Comparison of ENCODE assay signal across 8 cellular contexts in the genomic region with DNA sequence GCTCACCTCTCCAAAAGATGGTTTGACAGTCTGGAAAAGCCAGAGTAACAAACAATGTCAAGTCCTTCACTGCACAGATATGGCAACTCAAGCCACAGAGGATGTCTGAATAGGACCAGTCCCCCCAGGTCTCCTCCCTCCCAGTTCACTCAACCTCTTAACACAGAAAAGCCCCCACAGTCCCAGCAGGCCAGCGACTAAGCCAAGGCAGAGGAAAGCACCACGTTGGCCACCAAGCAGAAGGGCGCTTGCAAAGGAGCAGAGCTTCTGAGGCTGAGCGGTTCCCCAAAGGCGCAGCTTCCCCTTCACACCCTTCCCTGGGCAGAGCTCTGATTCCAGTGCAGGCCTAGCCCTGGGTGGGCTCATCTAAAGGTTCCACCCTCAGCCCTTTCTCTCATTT.
A peak's percentile ranks its signal among the peaks of the same experiment; 100 is the strongest.
DNase-seq lines count a peak whose midpoint lies in the region; ATAC-seq and TF ChIP-seq lines count a peak whose summit lies in the region.

No MANE protein-coding gene starts in this region.

- TF ChIP-seq CTCF in natural killer cell (IDR thresholded peaks at IDR 0.05) (no peak), uterus (IDR thresholded peaks at IDR 0.05) (no peak)

- H3K36me3 Mint-ChIP-seq in CD8-positive, alpha-beta memory T cell = peaks cover 0 to 2% (median 0%) of the 10 kb centered on the region in 3 donors
- peaks cover 25% of the 10 kb centered on the region for H3K36me3 Mint-ChIP-seq in activated CD4-positive, alpha-beta T cell treated with anti-CD3 and anti-CD28 coated beads, Interleukin-2, amount 10 ng/mL, durations not matched to agents 7 days and 5 days (ENCODE audit: low read depth)
- H3K36me3 Mint-ChIP-seq in natural killer cell = no peaks in the 10 kb centered on the region

- peaks cover 27% of the 10 kb centered on the region for H3K4me1 ChIP-seq in CD8-positive, alpha-beta memory T cell (ENCODE audit: insufficient read depth, low read length)
- peaks cover 0 to 4% of the 10 kb centered on the region in 2 donors for H3K4me1 ChIP-seq in esophagus (ENCODE audit: control insufficient read depth in 2 of 2, insufficient read depth in 2 of 2, low read length in 1 of 2)
- peaks cover 3 to 5% of the 10 kb centered on the region in 2 donors for H3K4me1 ChIP-seq in uterus

- CTCF ChIA-PET in CD8-positive, alpha-beta memory T cell (lab: Charles Lee) = interaction anchor here (1.0 to 1.1 kb wide), 2 partner anchors 15 to 64 kb away, joined by 3 read pairs; no protein-coding TSS in a partner anchor
- CTCF ChIA-PET in activated CD4-positive, alpha-beta T cell treated with anti-CD3 and anti-CD28 coated beads, Interleukin-2, amount 10 ng/mL, durations not matched to agents 7 days and 5 days (lab: Charles Lee) = interaction anchor here (1.1 kb wide), 1 partner anchor 36 kb away, joined by 3 read pairs; no protein-coding TSS in a partner anchor

- H3K27ac ChIP-seq in CD8-positive, alpha-beta memory T cell (ENCODE audit: low read depth, low read length) = peak overlapping the region; percentile 38
- H3K27ac ChIP-seq in esophagus (ENCODE audit: low read depth in 2 of 2, low read length in 1 of 2) (peak overlapping the region; percentile 66 to 81), uterus (peak overlapping the region; percentile 84 to 90)

- POLR2A ChIA-PET in CD8-positive, alpha-beta memory T cell (lab: Charles Lee) = no interaction called here
- POLR2A ChIA-PET in activated CD4-positive, alpha-beta T cell treated with anti-CD3 and anti-CD28 coated beads, Interleukin-2, amount 10 ng/mL, durations not matched to agents 7 days and 5 days (lab: Charles Lee) = interaction anchor here (0.9 kb wide), 1 partner anchor 38 kb away, joined by 5 read pairs; no protein-coding TSS in a partner anchor

- H3K4me1 Mint-ChIP-seq in CD8-positive, alpha-beta memory T cell = peaks cover 26 to 46% (median 42%) of the 10 kb centered on the region in 3 donors
- peaks cover 47% of the 10 kb centered on the region for H3K4me1 Mint-ChIP-seq in activated CD4-positive, alpha-beta T cell treated with anti-CD3 and anti-CD28 coated beads, Interleukin-2, amount 10 ng/mL, durations not matched to agents 7 days and 5 days
- H3K4me1 Mint-ChIP-seq in natural killer cell = peaks cover 28 to 38% of the 10 kb centered on the region in 2 donors

- H3K36me3 ChIP-seq in CD8-positive, alpha-beta memory T cell (ENCODE audit: insufficient read depth, low read length) = no peaks in the 10 kb centered on the region
- H3K36me3 ChIP-seq in esophagus (ENCODE audit: control insufficient read depth in 2 of 2, insufficient read depth in 2 of 2, low read length in 1 of 2) (no peaks in the 10 kb centered on the region), uterus (no peaks in the 10 kb centered on the region)

- H3K27me3 ChIP-seq in CD8-positive, alpha-beta memory T cell (ENCODE audit: insufficient read depth, low read length, poor library complexity, severe bottlenecking) = no peaks in the 10 kb centered on the region
- H3K27me3 ChIP-seq in esophagus (ENCODE audit: control insufficient read depth in 1 of 2, insufficient read depth in 2 of 2, low read length in 2 of 2) (no peaks in the 10 kb centered on the region), uterus (no peaks in the 10 kb centered on the region)

- no peaks in the 10 kb centered on the region for H3K9me3 Mint-ChIP-seq in CD8-positive, alpha-beta memory T cell
- no peaks in the 10 kb centered on the region for H3K9me3 Mint-ChIP-seq in activated CD4-positive, alpha-beta T cell treated with anti-CD3 and anti-CD28 coated beads, Interleukin-2, amount 10 ng/mL, durations not matched to agents 7 days and 5 days
- H3K9me3 Mint-ChIP-seq in natural killer cell = no peaks in the 10 kb centered on the region

- intact Hi-C loops in natural killer cell (cut with micrococcal nuclease) = no loop called here
- intact Hi-C loops in uterus (cut with DNase I; ENCODE audit: low total_unique reads) = no loop called here

- peak in 3 of 5 donors; percentile 11 to 46 (median 12) for DNase-seq in CD8-positive, alpha-beta memory T cell
- peak; percentile 27 for DNase-seq in activated CD4-positive, alpha-beta T cell treated with anti-CD3 and anti-CD28 coated beads, Interleukin-2, amount 10 ng/mL, durations not matched to agents 7 days and 5 days
- DNase-seq in natural killer cell (peak; percentile 17), uterus (peak; percentile 18 to 20), kidney tubule cell (ENCODE audit: low spot score) (no peak)

- H3K27ac Mint-ChIP-seq in CD8-positive, alpha-beta memory T cell = peak overlapping the region in 7 of 8 donors; percentile 16 to 94 (median 85)
- H3K27ac Mint-ChIP-seq in activated CD4-positive, alpha-beta T cell treated with anti-CD3 and anti-CD28 coated beads, Interleukin-2, amount 10 ng/mL, durations not matched to agents 7 days and 5 days = peak overlapping the region; percentile 88
- peak overlapping the region; percentile 77 to 93 for H3K27ac Mint-ChIP-seq in natural killer cell

- peak; percentile 35 for ATAC-seq in GM19463 (IDR thresholded peaks at IDR 0.05; ENCODE audit: unreplicated experiment)
- ATAC-seq in HG03521 (IDR thresholded peaks at IDR 0.05; ENCODE audit: unreplicated experiment) = peak; percentile 40
- peak; percentile 44 to 68 (median 54) for ATAC-seq in natural killer cell

- peak overlapping the region; percentile 74 for H3K4me3 ChIP-seq in CD8-positive, alpha-beta memory T cell (ENCODE audit: low read length)
- H3K4me3 ChIP-seq in esophagus (ENCODE audit: low read depth in 1 of 2, low read length in 2 of 2) (peak overlapping the region; percentile 47 to 52), uterus (peak overlapping the region; percentile 42 to 50)

- H3K27me3 Mint-ChIP-seq in CD8-positive, alpha-beta memory T cell = no peaks in the 10 kb centered on the region
- no peaks in the 10 kb centered on the region for H3K27me3 Mint-ChIP-seq in activated CD4-positive, alpha-beta T cell treated with anti-CD3 and anti-CD28 coated beads, Interleukin-2, amount 10 ng/mL, durations not matched to agents 7 days and 5 days
- H3K27me3 Mint-ChIP-seq in natural killer cell (ENCODE audit: low read depth in 2 of 2) = no peaks in the 10 kb centered on the region

- no peaks in the 10 kb centered on the region for H3K9me3 ChIP-seq in CD8-positive, alpha-beta memory T cell (ENCODE audit: low read length)
- H3K9me3 ChIP-seq in esophagus (ENCODE audit: control insufficient read depth in 2 of 2, insufficient read depth in 1 of 2, low read depth in 1 of 2, low read length in 1 of 2) = no peaks in the 10 kb centered on the region
- no peaks in the 10 kb centered on the region for H3K9me3 ChIP-seq in uterus

- peak overlapping the region; percentile 85 to 95 (median 92) for H3K4me3 Mint-ChIP-seq in CD8-positive, alpha-beta memory T cell
- peak overlapping the region; percentile 91 for H3K4me3 Mint-ChIP-seq in activated CD4-positive, alpha-beta T cell treated with anti-CD3 and anti-CD28 coated beads, Interleukin-2, amount 10 ng/mL, durations not matched to agents 7 days and 5 days
- H3K4me3 Mint-ChIP-seq in natural killer cell = peak overlapping the region; percentile 93

- no peak for TF ChIP-seq POLR2A in uterus (IDR thresholded peaks at IDR 0.05)

- 13 to 20% methylated on average over 5 of the region's 5 CpGs for WGBS in esophagus, 2 donors
